Comparison of ENCODE assay signal across 10 cellular contexts in the genomic region with DNA sequence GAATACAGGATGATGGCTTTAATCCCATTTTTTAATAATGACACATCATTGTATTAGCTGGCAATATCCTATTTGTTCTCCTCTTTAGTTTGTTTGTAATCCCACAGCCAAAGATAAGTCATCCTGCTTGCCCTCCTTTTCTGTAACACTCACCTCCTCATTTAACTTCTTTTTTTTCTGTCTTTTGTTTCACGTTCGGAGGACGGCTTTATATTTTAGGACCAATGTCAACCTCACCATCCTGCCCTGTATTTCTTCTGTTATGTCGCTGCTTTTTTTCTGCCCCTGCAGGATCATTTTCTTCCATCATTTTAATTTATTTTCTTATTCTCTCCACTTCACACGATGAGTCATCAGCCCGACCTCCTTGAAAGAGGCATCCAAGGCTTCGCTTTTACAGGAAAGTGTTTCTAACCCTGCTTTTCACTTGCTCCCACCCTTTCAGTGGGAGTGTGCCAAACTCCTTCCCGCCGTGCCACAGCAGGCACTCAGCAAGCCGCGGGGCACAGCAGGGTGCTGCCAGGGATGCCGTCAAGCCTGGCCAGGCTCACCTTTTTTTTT. TPM values are rescaled to one million over a fixed set of nuclear protein-coding genes. Genes with fewer than 3 reads are reported as not detected.
DNase-seq lines count a peak whose midpoint lies in the region; ATAC-seq, FAIRE-seq and TF ChIP-seq lines count a peak whose summit lies in the region.
"Had no signal": no experiment of that assay in that cellular context is flagged by ENCODE, and none has a peak within 500 bp of the region (broad histone marks: within the 10 kb centered on the region; RNA-seq: fewer than 3 reads in every experiment).

No MANE protein-coding gene starts in this region.

- no TSS peak for BruUV-seq in HepG2 (replicated peaks; lab: Mats Ljungman, UMichigan)

- H3K9me3 ChIP-seq in SJSA1 (replicated peaks) = no peaks in the 10 kb centered on the region
- no peaks in the 10 kb centered on the region for H3K9me3 ChIP-seq in smooth muscle cell (replicated peaks; ENCODE audit: low read depth)
- no peaks in the 10 kb centered on the region for H3K9me3 ChIP-seq in pancreas
- no peaks in the 10 kb centered on the region for H3K9me3 ChIP-seq in HepG2 (ENCODE audit: low read length)

- H2AFZ ChIP-seq in smooth muscle cell (ENCODE audit: low read depth) = no peak overlapping the region
- H2AFZ ChIP-seq in HepG2 (ENCODE audit: low read length) = no peak overlapping the region

- CTCF ChIA-PET in HepG2 (lab: Yijun Ruan, JAX; ENCODE audit: low intra/inter-chr PET ratio, low total read pairs) = no interaction called here

- H4K20me1 ChIP-seq in smooth muscle cell (ENCODE audit: low read depth) (peaks cover 95% of the 10 kb centered on the region), HepG2 (ENCODE audit: insufficient read depth, low read length) (no peaks in the 10 kb centered on the region)

- H3K27me3 ChIP-seq in SJSA1 (replicated peaks) = no peaks in the 10 kb centered on the region
- no peaks in the 10 kb centered on the region for H3K27me3 ChIP-seq in smooth muscle cell (ENCODE audit: low read depth)
- no peaks in the 10 kb centered on the region for H3K27me3 ChIP-seq in pancreas
- H3K27me3 ChIP-seq in HepG2 (ENCODE audit: control insufficient read depth in 1 of 2, insufficient read depth in 2 of 2, low read length in 2 of 2) = no peaks in the 10 kb centered on the region

- WGBS in smooth muscle cell (ENCODE audit: low lambda C conversion rate) = 49% methylated on average over 12 of the region's 12 CpGs
- WGBS in pancreas, 2 donors = 49 to 53% methylated on average over 12 of the region's 12 CpGs
- WGBS in HepG2 (ENCODE audit: low lambda C conversion rate) = 87% methylated on average over 12 of the region's 12 CpGs

- intact Hi-C loops in pancreas (cut with DNase I) = loop anchor here in 1 of 3 donors (10.0 kb wide), 1 partner anchor 135 kb away; no protein-coding TSS in a partner anchor
- intact Hi-C loops in HepG2 (cut with micrococcal nuclease; ENCODE audit: unreplicated experiment) = no loop called here

- H3K4me2 ChIP-seq in smooth muscle cell (no peak overlapping the region), HepG2 (ENCODE audit: low read depth, low read length) (no peak overlapping the region)

- ATAC-seq in GM21526 (IDR thresholded peaks at IDR 0.05; ENCODE audit: low FRiP score, unreplicated experiment) (no peak), pancreas (no peak), HepG2 (no peak)

- DNase-seq in HCEC 1CT (peak; percentile 90), SJSA1 (ENCODE audit: low read depth in 1 of 2, low spot score in 2 of 2) (peak; percentile 84 to 96), fibroblast of peridontal ligament (ENCODE audit: extremely low read depth) (peak; percentile 81), smooth muscle cell (lab: John Stamatoyannopoulos, UW; ENCODE audit: unreplicated experiment) (no peak), RPMI8226 (no peak), pancreas (no peak), HepG2 (ENCODE audit: low spot score) (no peak)
- DNase-seq: activated T-cell treated with anti-CD3 and anti-CD28 coated beads, Interleukin-2, amount 50 U/mL, for 1 hour; small intestine had no signal

- POLR2A ChIA-PET in HepG2 (lab: Yijun Ruan, JAX) = no interaction called here

- no peak for TF ChIP-seq POLR2A in HepG2 (IDR thresholded peaks at IDR 0.05; ENCODE audit: insufficient read depth in 1 of 2, low read depth in 2 of 2, low read length in 2 of 2)

- no peak overlapping the region for H3K9ac ChIP-seq in smooth muscle cell (ENCODE audit: low read depth)
- H3K9ac ChIP-seq in HepG2 (ENCODE audit: insufficient read depth, low read depth, low read length) = no peak overlapping the region

- peaks cover 9% of the 10 kb centered on the region for H3F3A ChIP-seq in smooth muscle cell (ENCODE audit: low read depth)

- TF ChIP-seq CTCF in smooth muscle cell (IDR thresholded peaks at IDR 0.05; ENCODE audit: borderline replicate concordance, insufficient read depth, poor library complexity, severe bottlenecking) = no peak
- TF ChIP-seq CTCF in pancreas (IDR thresholded peaks at IDR 0.05) = no peak
- no peak for TF ChIP-seq CTCF in HepG2 (CRISPR knock-in tag; IDR thresholded peaks at IDR 0.05)

- H3K79me2 ChIP-seq in smooth muscle cell (ENCODE audit: low read depth) (peaks cover 96% of the 10 kb centered on the region), HepG2 (ENCODE audit: insufficient read depth, low read length) (no peaks in the 10 kb centered on the region)

- no peak for TF ChIP-seq RAD21 in HepG2 (CRISPR knock-in tag; IDR thresholded peaks at IDR 0.05)

- H3K4me1 ChIP-seq in SJSA1 (replicated peaks) (peaks cover 27% of the 10 kb centered on the region), smooth muscle cell (ENCODE audit: low read depth) (no peaks in the 10 kb centered on the region), pancreas (no peaks in the 10 kb centered on the region), HepG2 (ENCODE audit: insufficient read depth, low read length) (no peaks in the 10 kb centered on the region)

- in situ Hi-C loops in HepG2 (cut with HindIII; ENCODE audit: extremely low pct_ligation_motif_present, low pct_unique_long_range_greater_than_20kb) = no loop called here

- FAIRE-seq in pancreas (lab: Jason Lieb, UNC) = no peak
- no peak for FAIRE-seq in HepG2 (lab: Jason Lieb, UNC)
- FAIRE-seq: small intestine had no signal

- peaks cover 47% of the 10 kb centered on the region for H3K36me3 ChIP-seq in SJSA1
- no peaks in the 10 kb centered on the region for H3K36me3 ChIP-seq in smooth muscle cell (ENCODE audit: low read depth)
- no peaks in the 10 kb centered on the region for H3K36me3 ChIP-seq in pancreas
- H3K36me3 ChIP-seq in HepG2 (replicated peaks in 1 of 2; ENCODE audit: control insufficient read depth in 1 of 2, insufficient read depth in 2 of 2, low read length in 2 of 2) = no peaks in the 10 kb centered on the region

- TF ChIP-seq EP300 in HepG2 (IDR thresholded peaks at IDR 0.05; ENCODE audit: low read depth in 2 of 2, low read length in 2 of 2) (no peak), HepG2 (CRISPR knock-in tag; IDR thresholded peaks at IDR 0.05; ENCODE audit: borderline replicate concordance) (no peak)

- H3K4me3 ChIP-seq in SJSA1 (0 out of 2 replicates have a peak overlapping the region, but pooled peaks have one; percentile 7), smooth muscle cell (no peak overlapping the region), pancreas (no peak overlapping the region), HepG2 (replicated peaks in 1 of 3; ENCODE audit: insufficient read depth in 1 of 3, low read depth in 2 of 3, low read length in 3 of 3) (no peak overlapping the region)

- H3K27ac ChIP-seq in SJSA1 (peak overlapping the region; percentile 79), smooth muscle cell (ENCODE audit: low read depth) (peak overlapping the region; percentile 51), pancreas (no peak overlapping the region), HepG2 (ENCODE audit: extremely low read length, insufficient read depth, low read length) (no peak overlapping the region)

TF ChIP-seq in HepG2, 621 proteins besides CTCF, POLR2A, EP300 and RAD21:
- TF ChIP-seq HOXD1 (CRISPR knock-in tag; IDR thresholded peaks at IDR 0.05) = no peak
- no peak for TF ChIP-seq NFE2L1 (CRISPR knock-in tag; IDR thresholded peaks at IDR 0.05; ENCODE audit: borderline replicate concordance)

RNA-seq across cellular contexts. Expression of a gene that starts 11.4 kb away (rescaled TPM):
- 58.9 and 72.2 TPM in 2 replicates for total RNA-seq in SJSA1 (2014; rRNA removed; shearing (Covaris generic))
- total RNA-seq in smooth muscle cell = 116 and 123 TPM in 2 replicates
- polyA plus RNA-seq in smooth muscle cell = 389 and 414 TPM in 2 replicates
- total RNA-seq in pancreas = 10 to 100 TPM in 2 of 6 donors, 1 to 10 TPM in 4; 1.4 to 28.2 (median 5.5) TPM
- 1 to 10 TPM; 3.2 to 4.2 TPM for polyA plus RNA-seq in pancreas
- 1.7 and 3.6 TPM in 2 replicates for total RNA-seq in HepG2 (2016; rRNA removed; fragmentation: Illumina TruSeq; extraction: Trizol)
- 1.4 and 2.6 TPM in 2 replicates for total RNA-seq in HepG2 (2016; cell fraction: cytosol; rRNA removed; fragmentation: Illumina TruSeq; extraction: Trizol; ENCODE audit: low read depth)
- 2.9 TPM in 2 replicates for total RNA-seq in HepG2 (2016; cell fraction: insoluble cytoplasmic fraction; rRNA removed; fragmentation: Illumina TruSeq; extraction: Trizol)
- 3.1 and 3.4 TPM in 2 replicates for total RNA-seq in HepG2 (2016; cell fraction: membrane; rRNA removed; fragmentation: Illumina TruSeq; extraction: Trizol)
- total RNA-seq in HepG2 (2016; cell fraction: nucleus; rRNA removed; fragmentation: Illumina TruSeq; extraction: Trizol) = 1.4 and 2.6 TPM in 2 replicates
- 0.73 and 1.1 TPM in 2 replicates for polyA plus RNA-seq in HepG2 (2011; rRNA removed)
- 0.24 and 1.2 TPM in 2 replicates for polyA plus RNA-seq in HepG2 (2011; cell fraction: cytosol; rRNA removed)
- polyA plus RNA-seq in HepG2 (2011; cell fraction: nucleus; rRNA removed) = 8.7 and 12.9 TPM in 2 replicates
- polyA plus RNA-seq in HepG2 (2012) = 0.38 and 2.1 TPM in 2 replicates
- polyA plus RNA-seq in HepG2 (2016; cell fraction: cytosol; fragmentation: Illumina TruSeq; extraction: Trizol; ENCODE audit: low read depth) = 4.4 and 5.7 TPM in 2 replicates
- polyA plus RNA-seq in HepG2 (2016; cell fraction: insoluble cytoplasmic fraction; fragmentation: Illumina TruSeq; extraction: Trizol; ENCODE audit: low read depth) = 3.7 TPM in 2 replicates
- 2.6 and 3.5 TPM in 2 replicates for polyA plus RNA-seq in HepG2 (2016; cell fraction: membrane; fragmentation: Illumina TruSeq; extraction: Trizol; ENCODE audit: low read depth)
- polyA plus RNA-seq in HepG2 (2016; cell fraction: nucleus; fragmentation: Illumina TruSeq; extraction: Trizol; ENCODE audit: insufficient read depth, low read depth) = 2.9 and 3.0 TPM in 2 replicates
- 1.9 and 153 TPM in 2 replicates for polyA minus RNA-seq in HepG2 (2011; rRNA and poly(A)+ RNA removed; ENCODE audit: low replicate concordance)
- polyA minus RNA-seq in HepG2 (2011; cell fraction: cytosol; rRNA and poly(A)+ RNA removed) = 2.8 and 4.2 TPM in 2 replicates
- polyA minus RNA-seq in HepG2 (2011; cell fraction: nucleus; rRNA and poly(A)+ RNA removed) = 5.3 and 5.5 TPM in 2 replicates

Comparison
In these comparisons a context has a peak if more than half of its experiments do, and no peak if none do; other contexts are left out.
1. DNase-seq: peak in HCEC 1CT (single experiment), SJSA1 (2 of 2) and fibroblast of peridontal ligament (single experiment); none in smooth muscle cell (single experiment), RPMI8226 (single experiment), pancreas (0 of 6) and HepG2 (single experiment).
2. H3K27ac ChIP-seq: peak in SJSA1 (single experiment) and smooth muscle cell (single experiment); none in pancreas (0 of 4) and HepG2 (single experiment).